Comparison of ENCODE assay signal across 9 cellular contexts in the genomic region with DNA sequence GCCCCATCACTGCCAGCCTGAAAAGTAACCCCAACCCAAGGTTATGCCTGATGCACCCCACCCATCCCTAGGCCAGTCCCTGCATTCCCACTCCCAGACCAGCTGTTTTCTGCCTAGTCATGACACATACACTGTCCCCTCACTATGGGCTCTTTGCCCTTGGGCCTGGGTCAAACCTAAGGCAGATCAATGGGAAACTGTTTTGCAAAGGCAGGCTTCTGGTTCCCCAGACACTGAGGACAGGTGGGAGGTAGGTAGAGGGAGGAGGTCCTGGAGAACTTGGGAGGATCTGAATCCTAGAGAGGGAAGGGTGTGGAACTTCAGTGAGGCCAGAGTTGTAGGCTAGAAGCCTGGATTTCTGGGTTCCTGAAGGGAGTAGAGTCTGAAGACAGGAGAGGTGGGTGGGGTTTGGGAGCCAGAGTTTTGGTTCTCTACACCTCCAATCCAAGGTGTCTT. TPM values are rescaled to one million over a fixed set of nuclear protein-coding genes. Genes with fewer than 3 reads are reported as not detected.
DNase-seq lines count a peak whose midpoint lies in the region; ATAC-seq and TF ChIP-seq lines count a peak whose summit lies in the region.
"Had no signal": no experiment of that assay in that cellular context is flagged by ENCODE, and none has a peak within 500 bp of the region (broad histone marks: within the 10 kb centered on the region; RNA-seq: fewer than 3 reads in every experiment).

No MANE protein-coding gene starts in this region.

- H3K9me2 ChIP-seq in Loucy (replicated peaks; ENCODE audit: low read depth, low read length): no peaks in the 10 kb centered on the region

- no peak overlapping the region for H2AFZ ChIP-seq in Loucy (ENCODE audit: low read length)

- H3K27me3 ChIP-seq in Loucy (ENCODE audit: insufficient read depth, low read length, poor library complexity, severe bottlenecking): peaks cover 9% of the 10 kb centered on the region

- no peaks in the 10 kb centered on the region for H3K9me3 ChIP-seq in Loucy (ENCODE audit: insufficient read depth, low read depth, low read length)

- peak overlapping the region; percentile 47 to 97 (median 86) for H3K27ac Mint-ChIP-seq in naive thymus-derived CD8-positive, alpha-beta T cell

- POLR2A ChIA-PET in naive thymus-derived CD8-positive, alpha-beta T cell (lab: Charles Lee): interaction anchor here (1.5 kb wide), 1 partner anchor 11 kb away, joined by 3 read pairs; the partner anchor contains the start of gene MPIG6B

- H3K9ac ChIP-seq in Loucy (ENCODE audit: low read depth, low read length, poor library complexity, severe bottlenecking): peak overlapping the region; percentile 100

- DNase-seq in AG10803 (ENCODE audit: low read depth) (no peak), coronary artery (ENCODE audit: low spot score) (no peak), head of caudate nucleus (no peak)
- DNase-seq in naive thymus-derived CD8-positive, alpha-beta T cell: no peak
- DNase-seq: NCI-H1930 had no signal

- peaks cover 23% of the 10 kb centered on the region for H3F3A ChIP-seq in Loucy (ENCODE audit: low read depth)

- H3K4me3 ChIP-seq in AG10803 (ENCODE audit: low read length) (peak overlapping the region; percentile 99), Loucy (ENCODE audit: low read length, poor library complexity, severe bottlenecking) (peak overlapping the region; percentile 100), coronary artery (peak overlapping the region; percentile 76)

- H3K4me1 ChIP-seq in Loucy (ENCODE audit: insufficient read depth, low read length, poor library complexity, severe bottlenecking): peaks cover 61% of the 10 kb centered on the region

- no peaks in the 10 kb centered on the region for H3K9me3 Mint-ChIP-seq in naive thymus-derived CD8-positive, alpha-beta T cell

- intact Hi-C loops in head of caudate nucleus (cut with DNase I): no loop called here

- no peak for TF ChIP-seq POLR2A in GM18505 (IDR thresholded peaks at IDR 0.05; ENCODE audit: borderline replicate concordance, extremely low read depth, insufficient read depth, insufficient read length)

- H3K79me2 ChIP-seq in Loucy (ENCODE audit: insufficient read depth, low read length): peaks cover 76% of the 10 kb centered on the region

- H3K4me3 Mint-ChIP-seq in naive thymus-derived CD8-positive, alpha-beta T cell: peak overlapping the region; percentile 89 to 99 (median 98)

- H3K36me3 ChIP-seq in Loucy (ENCODE audit: insufficient read depth, low read length): peaks cover 35% of the 10 kb centered on the region

- peak overlapping the region; percentile 94 to 96 for H3K27ac ChIP-seq in coronary artery

- TF ChIP-seq CTCF in AG10803 (conservative IDR thresholded peaks at IDR 0.05; ENCODE audit: low read length) (no peak), Loucy (conservative IDR thresholded peaks at IDR 0.05; ENCODE audit: low read length) (no peak), coronary artery (IDR thresholded peaks at IDR 0.05) (no peak)

- H3K4me2 ChIP-seq in Loucy (ENCODE audit: low read depth, low read length, poor library complexity, severe bottlenecking): peak overlapping the region; percentile 99

- peaks cover 49 to 80% (median 73%) of the 10 kb centered on the region in 4 donors for H3K4me1 Mint-ChIP-seq in naive thymus-derived CD8-positive, alpha-beta T cell

- no peak for ATAC-seq in naive thymus-derived CD8-positive, alpha-beta T cell
- ATAC-seq in GM19397 (IDR thresholded peaks at IDR 0.05; ENCODE audit: unreplicated experiment) (no peak), HG02870 (IDR thresholded peaks at IDR 0.05; ENCODE audit: unreplicated experiment) (no peak), GM18505 (IDR thresholded peaks at IDR 0.05; ENCODE audit: unreplicated experiment) (no peak)

- H4K20me1 ChIP-seq in Loucy (ENCODE audit: insufficient read depth, low read length, poor library complexity, severe bottlenecking): peaks cover 37% of the 10 kb centered on the region

- no peaks in the 10 kb centered on the region for H3K27me3 Mint-ChIP-seq in naive thymus-derived CD8-positive, alpha-beta T cell

- H3K36me3 Mint-ChIP-seq in naive thymus-derived CD8-positive, alpha-beta T cell: peaks cover 0 to 30% (median 6%) of the 10 kb centered on the region in 3 donors

RNA-seq across cellular contexts. Expression of gene CLIC1, which starts 2.1 kb away (rescaled TPM):
- 10 to 100 TPM; 23.7 to 27.1 TPM for total RNA-seq in naive thymus-derived CD8-positive, alpha-beta T cell
- polyA plus RNA-seq in naive thymus-derived CD8-positive, alpha-beta T cell: 100 to 1,000 TPM in 2 of 3 donors, 10 to 100 TPM in 1; 95.1 to 345 (median 114) TPM

RNA-seq across cellular contexts. Expression of gene DDAH2, which starts 5.2 kb away (rescaled TPM):
- total RNA-seq in naive thymus-derived CD8-positive, alpha-beta T cell: 1 to 10 TPM; 3.1 to 5.1 TPM
- polyA plus RNA-seq in naive thymus-derived CD8-positive, alpha-beta T cell: 10 to 100 TPM in 2 of 3 donors, 1 to 10 TPM in 1; 8.0 to 14.7 (median 10.3) TPM

RNA-seq across cellular contexts. Expression of gene MSH5, which starts 5.5 kb away (rescaled TPM):
- 1 to 10 TPM; 7.2 to 8.3 TPM for total RNA-seq in naive thymus-derived CD8-positive, alpha-beta T cell
- 1 to 10 TPM in 2 of 3 donors, under 1 TPM in 1; 0.61 to 1.1 (median 1.1) TPM for polyA plus RNA-seq in naive thymus-derived CD8-positive, alpha-beta T cell

RNA-seq across cellular contexts. Expression of gene MPIG6B, which starts 11.1 kb away (rescaled TPM):
- 1 to 10 TPM; 1.4 to 1.9 TPM for total RNA-seq in naive thymus-derived CD8-positive, alpha-beta T cell
- 1 to 10 TPM; 1.2 to 4.9 (median 1.3) TPM for polyA plus RNA-seq in naive thymus-derived CD8-positive, alpha-beta T cell

RNA-seq across cellular contexts. Expression of gene LY6G6C, which starts 12.7 kb away (rescaled TPM):
- not detected for total RNA-seq in naive thymus-derived CD8-positive, alpha-beta T cell
- not detected for polyA plus RNA-seq in naive thymus-derived CD8-positive, alpha-beta T cell
